14 cellular contexts compared by ENCODE assay signal in the genomic region with DNA sequence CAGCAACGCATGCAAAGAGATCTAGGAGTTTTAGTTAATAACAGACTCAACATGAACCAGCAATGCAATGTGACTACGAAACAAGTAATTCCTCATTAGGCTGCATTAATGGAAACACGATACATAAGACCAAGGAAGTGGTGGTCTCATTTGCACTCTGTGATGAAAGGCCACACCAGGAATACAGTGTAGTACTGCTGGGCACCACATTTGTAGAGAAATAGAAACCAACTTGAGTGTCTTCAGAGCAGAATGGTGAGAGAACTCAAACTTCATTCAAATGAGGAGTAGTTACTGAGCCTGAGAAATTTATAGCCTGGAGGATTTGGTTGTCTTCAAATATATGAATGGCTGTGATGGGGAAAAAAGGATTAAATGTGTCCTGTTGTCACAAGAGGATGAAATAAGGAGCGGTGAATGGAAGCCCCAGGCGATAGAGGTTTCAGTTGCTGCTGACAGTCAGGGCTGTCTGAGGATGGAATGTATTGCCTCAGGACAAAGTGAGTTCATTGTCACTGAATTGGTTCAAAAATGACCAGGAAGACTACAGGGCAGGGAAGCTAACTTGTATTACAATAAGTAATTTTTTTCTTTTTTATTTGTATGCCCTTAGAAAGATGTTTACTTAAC. TPM values are rescaled to one million over a fixed set of nuclear protein-coding genes. Genes with fewer than 3 reads are reported as not detected.
DNase-seq lines count a peak whose midpoint lies in the region; ATAC-seq lines count a peak whose summit lies in the region.
"Had no signal": no experiment of that assay in that cellular context is flagged by ENCODE, and none has a peak within 500 bp of the region (broad histone marks: within the 10 kb centered on the region; RNA-seq: fewer than 3 reads in every experiment).

No MANE protein-coding gene starts in this region.

- intact Hi-C loops in right cardiac atrium (cut with DNase I), result no loop called here

- no peaks in the 10 kb centered on the region for H3K27me3 Mint-ChIP-seq in activated naive CD4-positive, alpha-beta T cell treated with anti-CD3 and anti-CD28 coated beads, Interleukin-2, amount 50 U/mL, for 24 hours
- no peaks in the 10 kb centered on the region for H3K27me3 Mint-ChIP-seq in stimulated activated naive B cell treated with anti-CD40 and anti-IgM and Interleukin-4, amounts not matched to agents 10 μg/mL and 1 μg/mL and 100 μg/mL, for 72 hours

- H3K9me3 ChIP-seq in effector memory CD4-positive, alpha-beta T cell (ENCODE audit: control insufficient read depth, low read length), result no peaks in the 10 kb centered on the region
- H3K9me3 ChIP-seq in right cardiac atrium (ENCODE audit: control insufficient read depth, low read length), result no peaks in the 10 kb centered on the region

- DNase-seq in activated naive CD4-positive, alpha-beta T cell treated with anti-CD3 and anti-CD28 coated beads, Interleukin-2, amount 50 U/mL, for 16 hours, result no peak
- DNase-seq in M059J (ENCODE audit: low read depth) (peak; percentile 82), SK-N-DZ (ENCODE audit: low spot score) (no peak), right cardiac atrium (no peak)
- no peak for DNase-seq in effector memory CD4-positive, alpha-beta T cell
- DNase-seq in stimulated activated naive B cell treated with anti-CD40 and anti-IgM and Interleukin-4, amounts not matched to agents 10 μg/mL and 1 μg/mL and 100 μg/mL, for 72 hours, result no peak
- DNase-seq: activated gamma-delta T cell; DMS79; erythroblast; MV-4-11; stimulated activated CD4-positive, alpha-beta T cell treated with anti-CD3 and anti-CD28 coated beads, Interleukin-2, amount 100 ng/mL, for 48 hours had no signal

- H3K27ac Mint-ChIP-seq in activated naive CD4-positive, alpha-beta T cell treated with anti-CD3 and anti-CD28 coated beads, Interleukin-2, amount 50 U/mL, for 24 hours, result peak overlapping the region; percentile 97
- peak overlapping the region; percentile 74 for H3K27ac Mint-ChIP-seq in stimulated activated naive B cell treated with anti-CD40 and anti-IgM and Interleukin-4, amounts not matched to agents 10 μg/mL and 1 μg/mL and 100 μg/mL, for 72 hours

- H3K4me1 ChIP-seq in effector memory CD4-positive, alpha-beta T cell (ENCODE audit: control insufficient read depth, insufficient read depth, low read length, poor library complexity, severe bottlenecking), result peaks cover 22% of the 10 kb centered on the region
- H3K4me1 ChIP-seq in right cardiac atrium (ENCODE audit: control insufficient read depth, insufficient read depth, low read length), result no peaks in the 10 kb centered on the region

- H3K9me3 Mint-ChIP-seq in activated naive CD4-positive, alpha-beta T cell treated with anti-CD3 and anti-CD28 coated beads, Interleukin-2, amount 50 U/mL, for 24 hours, result no peaks in the 10 kb centered on the region
- H3K9me3 Mint-ChIP-seq in stimulated activated naive B cell treated with anti-CD40 and anti-IgM and Interleukin-4, amounts not matched to agents 10 μg/mL and 1 μg/mL and 100 μg/mL, for 72 hours, result no peaks in the 10 kb centered on the region

- H3K27ac ChIP-seq in effector memory CD4-positive, alpha-beta T cell (ENCODE audit: insufficient read depth, low read length, poor library complexity, severe bottlenecking), result peak overlapping the region; percentile 28
- no peak overlapping the region for H3K27ac ChIP-seq in right cardiac atrium (ENCODE audit: low read length)
- H3K27ac ChIP-seq: cardiac muscle cell had no signal

- 94% methylated on average over 5 of the region's 5 CpGs for WGBS in right cardiac atrium

- peak overlapping the region; percentile 77 for H3K4me3 Mint-ChIP-seq in activated naive CD4-positive, alpha-beta T cell treated with anti-CD3 and anti-CD28 coated beads, Interleukin-2, amount 50 U/mL, for 24 hours
- peak overlapping the region; percentile 26 to 68 for H3K4me3 Mint-ChIP-seq in stimulated activated naive B cell treated with anti-CD40 and anti-IgM and Interleukin-4, amounts not matched to agents 10 μg/mL and 1 μg/mL and 100 μg/mL, for 72 hours

- H3K27me3 ChIP-seq in effector memory CD4-positive, alpha-beta T cell (replicated peaks; ENCODE audit: control insufficient read depth, insufficient read depth, low read length, poor library complexity, severe bottlenecking), result no peaks in the 10 kb centered on the region
- H3K27me3 ChIP-seq in right cardiac atrium (ENCODE audit: control insufficient read depth, insufficient read depth), result no peaks in the 10 kb centered on the region
- H3K27me3 ChIP-seq: cardiac muscle cell had no signal

- H3K36me3 ChIP-seq in effector memory CD4-positive, alpha-beta T cell (ENCODE audit: control insufficient read depth, insufficient read depth, low read length), result peaks cover 6% of the 10 kb centered on the region
- H3K36me3 ChIP-seq: cardiac muscle cell had no signal

- H3K4me3 ChIP-seq in effector memory CD4-positive, alpha-beta T cell (ENCODE audit: insufficient read depth, low read depth, low read length, poor library complexity, severe bottlenecking), result no peak overlapping the region
- H3K4me3 ChIP-seq in right cardiac atrium (ENCODE audit: low read length), result no peak overlapping the region
- H3K4me3 ChIP-seq: cardiac muscle cell had no signal

- ATAC-seq in stimulated activated naive B cell treated with anti-CD40 and anti-IgM and Interleukin-4, amounts not matched to agents 10 μg/mL and 1 μg/mL and 100 μg/mL, for 72 hours (replicated peaks), result no peak
- ATAC-seq in GM21737 (IDR thresholded peaks at IDR 0.05; ENCODE audit: unreplicated experiment), result no peak
- no peak for ATAC-seq in right cardiac atrium

- H3K4me1 Mint-ChIP-seq in activated naive CD4-positive, alpha-beta T cell treated with anti-CD3 and anti-CD28 coated beads, Interleukin-2, amount 50 U/mL, for 24 hours, result peaks cover 66% of the 10 kb centered on the region
- peaks cover 38 to 63% of the 10 kb centered on the region in 2 donors for H3K4me1 Mint-ChIP-seq in stimulated activated naive B cell treated with anti-CD40 and anti-IgM and Interleukin-4, amounts not matched to agents 10 μg/mL and 1 μg/mL and 100 μg/mL, for 72 hours

- peaks cover 43% of the 10 kb centered on the region for H3K36me3 Mint-ChIP-seq in activated naive CD4-positive, alpha-beta T cell treated with anti-CD3 and anti-CD28 coated beads, Interleukin-2, amount 50 U/mL, for 24 hours
- peaks cover 37 to 50% of the 10 kb centered on the region in 2 donors for H3K36me3 Mint-ChIP-seq in stimulated activated naive B cell treated with anti-CD40 and anti-IgM and Interleukin-4, amounts not matched to agents 10 μg/mL and 1 μg/mL and 100 μg/mL, for 72 hours

RNA-seq across cellular contexts. Expression of gene NFKB1, which starts 50.9 kb away (rescaled TPM):
- total RNA-seq in M059J (2014; rRNA removed; shearing (Covaris generic)), result 13.7 and 22.3 TPM in 2 replicates
- polyA plus RNA-seq in SK-N-DZ (2014; cell fraction: cytosol; rRNA removed), result 6.2 and 7.3 TPM in 2 replicates
- 3.3 and 6.6 TPM in 2 replicates for polyA plus RNA-seq in SK-N-DZ (2014; cell fraction: nucleus; rRNA removed)
- total RNA-seq in right cardiac atrium, result 10 to 100 TPM; 20.7 to 24.0 (median 22.7) TPM
- polyA plus RNA-seq in right cardiac atrium, result 8.8 TPM
